ENCODE assay signal across 20 cellular contexts in genomic region chr21:45461369-45461750, GRCh38. TPM values are rescaled to one million over a fixed set of nuclear protein-coding genes. Genes with fewer than 3 reads are reported as not detected.
DNase-seq lines count a peak whose midpoint lies in the region; ATAC-seq and TF ChIP-seq lines count a peak whose summit lies in the region.
"Had no signal": no experiment of that assay in that cellular context is flagged by ENCODE, and none has a peak within 500 bp of the region (broad histone marks: within the 10 kb centered on the region; RNA-seq: fewer than 3 reads in every experiment).

No MANE protein-coding gene starts in this region.

- in situ Hi-C loops in IMR-90 (cut with MboI; ENCODE audit: low sequenced_read_pairs): loop anchor here (10.0 kb wide), 1 partner anchor 363 kb away; no protein-coding TSS in a partner anchor

- H3K27me3 ChIP-seq in IMR-90 (ENCODE audit: control insufficient read depth, insufficient read depth, low read length) (no peaks in the 10 kb centered on the region), liver (ENCODE audit: control insufficient read depth in 4 of 4, insufficient read depth in 4 of 4, low read length in 3 of 4) (no peaks in the 10 kb centered on the region), spleen (replicated peaks in 1 of 7) (peaks cover 0 to 42% (median 0%) of the 10 kb centered on the region in 7 donors), uterus (no peaks in the 10 kb centered on the region)

- H4K5ac ChIP-seq in IMR-90 (ENCODE audit: low read depth, low read length): peak overlapping the region; percentile 79

- H3K4me1 ChIP-seq in IMR-90 (ENCODE audit: control insufficient read depth, insufficient read depth, low read length) (peaks cover 28% of the 10 kb centered on the region), liver (ENCODE audit: control insufficient read depth in 4 of 4, insufficient read depth in 4 of 4, low read length in 3 of 4) (peaks cover 29 to 93% (median 83%) of the 10 kb centered on the region in 4 donors), spleen (peaks cover 0 to 9% (median 1%) of the 10 kb centered on the region in 6 donors), uterus (peaks cover 3 to 4% of the 10 kb centered on the region in 2 donors)
- H3K4me1 ChIP-seq: HAP-1 had no signal

- ATAC-seq in IMR-90 (ENCODE audit: low read depth): no peak
- no peak for ATAC-seq in stimulated activated memory B cell treated with anti-CD40 and anti-IgM and Interleukin-4, amounts not matched to agents 10 μg/mL and 1 μg/mL and 100 μg/mL, for 72 hours
- ATAC-seq: CD8-positive, alpha-beta T cell; GM12878 had no signal

- DNase-seq in CD14-positive monocyte (ENCODE audit: low spot score) (peak; percentile 18), IMR-90 (no peak), spleen (peak; percentile 49), uterus (no peak), progenitor cell of endocrine pancreas (ENCODE audit: low spot score, unreplicated experiment) (no peak)
- DNase-seq: CD8-positive, alpha-beta T cell; DMS79 treated with DMSO at 0.1 percent for 48 hours; GDM1; KG1; NCI-H1436; NCI-H2029; NCI-H2171; NCI-H446; NCI-H748 treated with DMSO at 0.1 percent for 48 hours had no signal

- H3K79me1 ChIP-seq in IMR-90 (ENCODE audit: low read depth in 1 of 2, low read length in 2 of 2): peaks cover 8 to 70% of the 10 kb centered on the region in 2 experiments; a peak in 3 of 4 replicates

- H3K4ac ChIP-seq in IMR-90 (ENCODE audit: low read depth, low read length): peak overlapping the region; percentile 89

- peak overlapping the region; percentile 93 for H2BK5ac ChIP-seq in IMR-90 (ENCODE audit: low read depth, low read length, poor library complexity, severe bottlenecking)

- H3K27ac Mint-ChIP-seq in CD14-positive monocyte (no peak overlapping the region), progenitor cell of endocrine pancreas (no peak overlapping the region)
- H3K27ac Mint-ChIP-seq in stimulated activated memory B cell treated with anti-CD40 and anti-IgM and Interleukin-4, amounts not matched to agents 10 μg/mL and 1 μg/mL and 100 μg/mL, for 72 hours: no peak overlapping the region
- H3K27ac Mint-ChIP-seq: B cell; CD8-positive, alpha-beta T cell had no signal

- POLR2A ChIA-PET in IMR-90 (lab: Charles Lee; ENCODE audit: unreplicated experiment): no interaction called here

- CTCF ChIA-PET in IMR-90 (lab: Yijun Ruan, JAX): interaction anchor here (0.7 kb wide), 1 partner anchor 276 kb away, joined by 4 read pairs; no protein-coding TSS in a partner anchor

- dilution Hi-C loops in IMR-90 (cut with HindIII; ENCODE audit: low sequenced_read_pairs, unreplicated experiment): no loop called here

- H2BK120ac ChIP-seq in IMR-90 (ENCODE audit: low read depth, low read length): peak overlapping the region; percentile 95

- H3K18ac ChIP-seq in IMR-90 (ENCODE audit: low read depth, low read length): peak overlapping the region; percentile 84

- H3K4me3 Mint-ChIP-seq in CD14-positive monocyte: no peak overlapping the region
- no peak overlapping the region for H3K4me3 Mint-ChIP-seq in stimulated activated memory B cell treated with anti-CD40 and anti-IgM and Interleukin-4, amounts not matched to agents 10 μg/mL and 1 μg/mL and 100 μg/mL, for 72 hours
- no peak overlapping the region for H3K4me3 Mint-ChIP-seq in progenitor cell of endocrine pancreas (ENCODE audit: low read depth)
- H3K4me3 Mint-ChIP-seq: B cell; CD8-positive, alpha-beta T cell had no signal

- no CpG with 5 or more reads among the region's 5 CpGs for WGBS in IMR-90 (ENCODE audit: extremely low coverage in 2 of 2, insufficient read length in 1 of 2), 2 experiments
- 71% methylated on average over 5 of the region's 5 CpGs for WGBS in liver
- WGBS in spleen, 5 donors: 90 to 94% (median 92%) methylated on average over 5 of the region's 5 CpGs

- no peak for TF ChIP-seq RAD21 in IMR-90 (IDR thresholded peaks at IDR 0.05; ENCODE audit: low read length)
- no peak for TF ChIP-seq RAD21 in liver (IDR thresholded peaks at IDR 0.05)

- peaks cover 5 to 22% (median 13%) of the 10 kb centered on the region in 3 donors for H3K27me3 Mint-ChIP-seq in CD14-positive monocyte (ENCODE audit: low read depth in 3 of 3)
- peaks cover 59% of the 10 kb centered on the region for H3K27me3 Mint-ChIP-seq in stimulated activated memory B cell treated with anti-CD40 and anti-IgM and Interleukin-4, amounts not matched to agents 10 μg/mL and 1 μg/mL and 100 μg/mL, for 72 hours
- H3K27me3 Mint-ChIP-seq in progenitor cell of endocrine pancreas: no peaks in the 10 kb centered on the region

- TF ChIP-seq CTCF in CD14-positive monocyte (IDR thresholded peaks at IDR 0.05) (no peak), IMR-90 (conservative IDR thresholded peaks at IDR 0.05; ENCODE audit: low read depth, low read length) (no peak), liver (IDR thresholded peaks at IDR 0.05; ENCODE audit: low read depth, low read length, missing input control) (no peak), spleen (IDR thresholded peaks at IDR 0.05 in 8 of 11, conservative IDR thresholded peaks at IDR 0.05 in 3 of 11) (no peak), uterus (IDR thresholded peaks at IDR 0.05) (no peak), progenitor cell of endocrine pancreas (IDR thresholded peaks at IDR 0.05; ENCODE audit: unreplicated experiment) (no peak)

- no peaks in the 10 kb centered on the region for H3K4me1 Mint-ChIP-seq in CD14-positive monocyte
- H3K4me1 Mint-ChIP-seq in stimulated activated memory B cell treated with anti-CD40 and anti-IgM and Interleukin-4, amounts not matched to agents 10 μg/mL and 1 μg/mL and 100 μg/mL, for 72 hours: peaks cover 19% of the 10 kb centered on the region
- peaks cover 11% of the 10 kb centered on the region for H3K4me1 Mint-ChIP-seq in progenitor cell of endocrine pancreas (ENCODE audit: low read depth)

- H3K9me1 ChIP-seq in IMR-90 (ENCODE audit: insufficient read depth, low read length): peaks cover 17% of the 10 kb centered on the region

- intact Hi-C loops in CD14-positive monocyte (cut with micrococcal nuclease): no loop called here
- intact Hi-C loops in IMR-90 (cut with micrococcal nuclease): no loop called here
- intact Hi-C loops in spleen (cut with DNase I; ENCODE audit: low total_unique reads): no loop called here
- intact Hi-C loops in uterus (cut with DNase I; ENCODE audit: low total_unique reads): no loop called here

- H3K9ac ChIP-seq in IMR-90 (ENCODE audit: low read depth, low read length) (no peak overlapping the region), liver (ENCODE audit: low read depth in 1 of 2, low read length in 2 of 2) (no peak overlapping the region)

- no peak overlapping the region for H3K56ac ChIP-seq in IMR-90 (ENCODE audit: extremely low read depth, insufficient read depth, low read length)

- H2AFZ ChIP-seq in IMR-90 (replicated peaks; ENCODE audit: low read length, poor library complexity): no peak overlapping the region

- no TSS peak for BruUV-seq in IMR-90 (replicated peaks; lab: Mats Ljungman, UMichigan)

- peak overlapping the region; percentile 69 for H4K91ac ChIP-seq in IMR-90 (ENCODE audit: insufficient read depth, low read depth, low read length)

- no peak overlapping the region for H2AK9ac ChIP-seq in IMR-90 (replicated peaks; ENCODE audit: low read depth, low read length, poor library complexity)

- H3K9me3 Mint-ChIP-seq in CD14-positive monocyte (peaks cover 0 to 18% (median 8%) of the 10 kb centered on the region in 7 donors), progenitor cell of endocrine pancreas (ENCODE audit: low read depth) (peaks cover 15% of the 10 kb centered on the region)
- H3K9me3 Mint-ChIP-seq in stimulated activated memory B cell treated with anti-CD40 and anti-IgM and Interleukin-4, amounts not matched to agents 10 μg/mL and 1 μg/mL and 100 μg/mL, for 72 hours: peaks cover 13% of the 10 kb centered on the region

- peak overlapping the region; percentile 96 for H3K23ac ChIP-seq in IMR-90 (ENCODE audit: low read depth, low read length)

- peak overlapping the region; percentile 65 for H2AK5ac ChIP-seq in IMR-90 (ENCODE audit: low read depth, low read length)

- H3K4me3 ChIP-seq in IMR-90 (ENCODE audit: insufficient read depth, low read depth, low read length) (no peak overlapping the region), liver (ENCODE audit: low read depth in 1 of 3, low read length in 3 of 3) (peak overlapping the region in 1 of 3 donors; percentile 5), spleen (no peak overlapping the region), uterus (no peak overlapping the region)
- H3K4me3 ChIP-seq: GM12878, HAP-1, SK-N-MC had no signal

- H4K8ac ChIP-seq in IMR-90 (ENCODE audit: low read depth in 2 of 2, low read length in 2 of 2): peak overlapping the region; percentile 64 to 86; a peak in 2 of 4 replicates

- H3K9me3 ChIP-seq in IMR-90 (ENCODE audit: control insufficient read depth, insufficient read depth, low read length): peaks cover 2% of the 10 kb centered on the region; the same call in 1 of the 2 replicates
- H3K9me3 ChIP-seq in liver (ENCODE audit: control insufficient read depth in 4 of 4, low read length in 3 of 4): no peaks in the 10 kb centered on the region
- H3K9me3 ChIP-seq in spleen: peaks cover 0 to 25% (median 19%) of the 10 kb centered on the region in 8 donors
- no peaks in the 10 kb centered on the region for H3K9me3 ChIP-seq in uterus

- peak overlapping the region; percentile 78; the same call in 2 of the 3 replicates for H2BK15ac ChIP-seq in IMR-90 (ENCODE audit: low read depth, low read length)

- H3K36me3 Mint-ChIP-seq in CD14-positive monocyte (no peaks in the 10 kb centered on the region), progenitor cell of endocrine pancreas (ENCODE audit: insufficient read depth) (peaks cover 39% of the 10 kb centered on the region)
- peaks cover 9% of the 10 kb centered on the region for H3K36me3 Mint-ChIP-seq in stimulated activated memory B cell treated with anti-CD40 and anti-IgM and Interleukin-4, amounts not matched to agents 10 μg/mL and 1 μg/mL and 100 μg/mL, for 72 hours
- H3K36me3 Mint-ChIP-seq: CD8-positive, alpha-beta T cell had no signal

- H3K14ac ChIP-seq in IMR-90 (replicated peaks; ENCODE audit: low read depth, low read length): peak overlapping the region; percentile 89

- peaks cover 18% of the 10 kb centered on the region; the same call in 1 of the 2 replicates for H3K36me3 ChIP-seq in IMR-90 (ENCODE audit: control insufficient read depth, insufficient read depth, low read length)
- H3K36me3 ChIP-seq in liver (ENCODE audit: control insufficient read depth in 4 of 4, insufficient read depth in 3 of 4, low read depth in 1 of 4, low read length in 3 of 4): peaks cover 0 to 5% (median 1%) of the 10 kb centered on the region in 4 donors
- no peaks in the 10 kb centered on the region for H3K36me3 ChIP-seq in spleen
- H3K36me3 ChIP-seq in uterus: no peaks in the 10 kb centered on the region
- H3K36me3 ChIP-seq: HAP-1 had no signal

- peak overlapping the region; percentile 73 for H3K27ac ChIP-seq in IMR-90 (ENCODE audit: insufficient read depth, low read length)
- peak overlapping the region; percentile 8 to 38 for H3K27ac ChIP-seq in liver (ENCODE audit: low read depth in 1 of 2, low read length in 2 of 2)
- no peak overlapping the region for H3K27ac ChIP-seq in spleen
- H3K27ac ChIP-seq in uterus: no peak overlapping the region

- peak overlapping the region; percentile 98 for H2BK20ac ChIP-seq in IMR-90 (ENCODE audit: low read depth, low read length)

- no peak overlapping the region for H3K4me2 ChIP-seq in IMR-90 (ENCODE audit: low read depth, low read length)

- peaks cover 29% of the 10 kb centered on the region for H4K20me1 ChIP-seq in IMR-90 (ENCODE audit: insufficient read depth, low read length)

- TF ChIP-seq POLR2A in IMR-90 (IDR thresholded peaks at IDR 0.05; ENCODE audit: low read depth, low read length) (no peak), spleen (IDR thresholded peaks at IDR 0.05) (no peak), uterus (IDR thresholded peaks at IDR 0.05) (no peak)

RNA-seq across cellular contexts. Expression of gene COL18A1, which starts 56.4 kb away (rescaled TPM):
- polyA plus RNA-seq in CD14-positive monocyte (1 to 10 TPM in 1 of 2 donors, under 1 TPM in 1; 0.80 to 1.1 TPM), IMR-90 (2012; rRNA removed) (46.7 and 52.6 TPM in 2 replicates), liver (100 to 1,000 TPM in 1 of 2 donors, 10 to 100 TPM in 1; 44.9 to 255 TPM), spleen (10 to 100 TPM; 35.0 to 66.9 (median 60.0) TPM)
- total RNA-seq in IMR-90 (2012; rRNA removed) (4.3 and 6.7 TPM in 2 replicates), liver (100 to 1,000 TPM; 209 to 308 TPM), spleen (100 to 1,000 TPM in 3 of 7 donors, 10 to 100 TPM in 4; 71.8 to 208 (median 99.6) TPM), uterus (100 to 1,000 TPM in 3 of 4 donors, 10 to 100 TPM in 1; 73.0 to 223 (median 152) TPM), progenitor cell of endocrine pancreas (271 TPM in 2 replicates)
- polyA plus RNA-seq in IMR-90 (2012; cell fraction: cytosol; rRNA removed): 66.0 and 124 TPM in 2 replicates
- 136 and 394 TPM in 2 replicates for polyA plus RNA-seq in IMR-90 (2012; cell fraction: nucleus; rRNA removed; ENCODE audit: low replicate concordance)

Comparison
In these comparisons a context has a peak if more than half of its experiments do, and no peak if none do; other contexts are left out.
1. DNase-seq: peak in CD14-positive monocyte (single experiment) and spleen (single experiment); none in IMR-90 (single experiment), uterus (0 of 2) and progenitor cell of endocrine pancreas (single experiment).
2. H3K27ac ChIP-seq: peak in IMR-90 (single experiment) and liver (2 of 2); none in spleen (0 of 8) and uterus (0 of 2).